Comparison of ENCODE assay signal across 10 cellular contexts in genomic region chrX:2762671-2763070, GRCh38. TPM values are rescaled to one million over a fixed set of nuclear protein-coding genes. Genes with fewer than 3 reads are reported as not detected.
DNase-seq lines count a peak whose midpoint lies in the region; ATAC-seq, FAIRE-seq and TF ChIP-seq lines count a peak whose summit lies in the region.
"Not testable (repeated sequence)": the region's sequence is repeated elsewhere in the genome, so short reads cannot be mapped to it uniquely, and the experiment has no call there.
"Had no signal": no experiment of that assay in that cellular context is flagged by ENCODE, and none has a peak within 500 bp of the region (broad histone marks: within the 10 kb centered on the region; RNA-seq: fewer than 3 reads in every experiment).

No MANE protein-coding gene starts in this region.

- H3K27me3 Mint-ChIP-seq in endothelial cell (ENCODE audit: unreplicated experiment): peaks cover 12% of the 10 kb centered on the region

- peak in 7 of 8 donors; percentile 16 to 36 (median 24) for ATAC-seq in heart right ventricle
- peak in 3 of 4 donors; percentile 46 to 87 (median 56) for ATAC-seq in pancreas

- H3K27ac ChIP-seq in A673 (ENCODE audit: low read depth, low read length, poor library complexity, severe bottlenecking): peak overlapping the region; percentile 70
- H3K27ac ChIP-seq in heart right ventricle, pancreas: not testable (repeated sequence)

- peak overlapping the region; percentile 95 for H3K27ac Mint-ChIP-seq in endothelial cell (ENCODE audit: unreplicated experiment)

- peaks cover 24% of the 10 kb centered on the region for H3K4me1 ChIP-seq in A673 (ENCODE audit: insufficient read depth, low read length, poor library complexity, severe bottlenecking)
- not testable (repeated sequence) for H3K4me1 ChIP-seq in heart right ventricle, pancreas

- BruUV-seq in A673 (replicated peaks; lab: Mats Ljungman, UMichigan): not testable (repeated sequence)

- WGBS in heart right ventricle, 2 donors: 63 to 71% methylated on average over 4 of the region's 4 CpGs
- WGBS in pancreas, 2 donors: 46 to 59% methylated on average over 4 of the region's 4 CpGs

- not testable (repeated sequence) for FAIRE-seq in pancreas (lab: Jason Lieb, UNC)

- CTCF ChIA-PET in A673 (lab: Charles Lee): not testable (repeated sequence)

- DNase-seq in A673 (ENCODE audit: low spot score) (peak; percentile 83), amniotic epithelial cell (ENCODE audit: low read depth) (peak; percentile 61), endothelial cell (ENCODE audit: low spot score) (peak; percentile 43), fibroblast of pulmonary artery (ENCODE audit: low read depth) (peak; percentile 65), pancreas (peak in 2 of 6 donors; percentile 13 to 51)
- not testable (repeated sequence) for DNase-seq in heart right ventricle

- not testable (repeated sequence) for H3K36me3 ChIP-seq in A673 (ENCODE audit: insufficient read depth, low read length, poor library complexity, severe bottlenecking); heart right ventricle; pancreas

- intact Hi-C loops in A673 (cut with micrococcal nuclease; ENCODE audit: unreplicated experiment); heart right ventricle (cut with DNase I); pancreas (cut with DNase I): not testable (repeated sequence)

- H3K9me3 ChIP-seq in A673 (ENCODE audit: low read depth, low read length, poor library complexity, severe bottlenecking); heart right ventricle; pancreas: not testable (repeated sequence)

- POLR2A ChIA-PET in A673 (lab: Charles Lee; ENCODE audit: low non-redundant PET): not testable (repeated sequence)

- H3K27me3 ChIP-seq in A673 (replicated peaks; ENCODE audit: insufficient read depth, low read depth, low read length, poor library complexity); heart right ventricle; pancreas: not testable (repeated sequence)

- peaks cover 30% of the 10 kb centered on the region for H3K36me3 Mint-ChIP-seq in endothelial cell (ENCODE audit: low read depth, unreplicated experiment)

- H3K9me3 Mint-ChIP-seq in endothelial cell (ENCODE audit: unreplicated experiment): not testable (repeated sequence)

- peak overlapping the region; percentile 82 for H3K4me3 Mint-ChIP-seq in endothelial cell (ENCODE audit: unreplicated experiment)

- TF ChIP-seq CTCF in A673 (conservative IDR thresholded peaks at IDR 0.05; ENCODE audit: low read depth, low read length); endothelial cell (IDR thresholded peaks at IDR 0.05; ENCODE audit: unreplicated experiment); fibroblast of pulmonary artery (IDR thresholded peaks at IDR 0.05; ENCODE audit: low read length, missing control alignments); heart right ventricle (IDR thresholded peaks at IDR 0.05); pancreas (IDR thresholded peaks at IDR 0.05): not testable (repeated sequence)

- H3K4me3 ChIP-seq in A673 (ENCODE audit: low read depth, low read length, poor library complexity, severe bottlenecking); fibroblast of pulmonary artery (replicated peaks; ENCODE audit: low read depth, low read length); heart right ventricle; pancreas: not testable (repeated sequence)

- peaks cover 39% of the 10 kb centered on the region for H3K4me1 Mint-ChIP-seq in endothelial cell (ENCODE audit: unreplicated experiment)

RNA-seq across cellular contexts. Expression of gene XG, which starts 10.8 kb away (rescaled TPM):
- 7.5 and 7.7 TPM in 2 replicates for total RNA-seq in A673 (2021)
- 0.18 TPM for total RNA-seq in endothelial cell (ENCODE audit: unreplicated experiment)
- 1 to 10 TPM in 1 of 10 donors, under 1 TPM in 7, not detected in 2; 0.24 to 1.5 (median 0.30) TPM for total RNA-seq in heart right ventricle
- polyA plus RNA-seq in heart right ventricle: under 1 TPM; 0.16 to 0.29 TPM
- total RNA-seq in pancreas: under 1 TPM in 2 of 6 donors, not detected in 4; 0.12 to 0.32 TPM
- under 1 TPM; 0.11 to 0.38 TPM for polyA plus RNA-seq in pancreas
- total RNA-seq: CD4-positive, alpha-beta T cell; CD8-positive, alpha-beta memory T cell; GM12878 had no signal
- polyA plus RNA-seq: CD14-positive monocyte; CD8-positive, alpha-beta memory T cell; GM12878 had no signal
